32 cellular contexts compared by ENCODE assay signal in genomic region chr7:15925608-15926007, GRCh38.
DNase-seq lines count a peak whose midpoint lies in the region; ATAC-seq and TF ChIP-seq lines count a peak whose summit lies in the region.
"Had no signal": no experiment of that assay in that cellular context is flagged by ENCODE, and none has a peak within 500 bp of the region (broad histone marks: within the 10 kb centered on the region; RNA-seq: fewer than 3 reads in every experiment).

No MANE protein-coding gene starts in this region.

- H3K18ac ChIP-seq in IMR-90 (ENCODE audit: low read depth, low read length), result no peak overlapping the region

- H2AK5ac ChIP-seq in IMR-90 (ENCODE audit: low read depth, low read length), result no peak overlapping the region

- peak overlapping the region; percentile 39; the same call in 1 of the 3 replicates for H2BK15ac ChIP-seq in IMR-90 (ENCODE audit: low read depth, low read length)

- H3K4me2 ChIP-seq in IMR-90 (ENCODE audit: low read depth, low read length), result no peak overlapping the region
- H3K4me2 ChIP-seq: A549 had no signal

- H3K9me1 ChIP-seq in IMR-90 (ENCODE audit: insufficient read depth, low read length), result no peaks in the 10 kb centered on the region

- no peak overlapping the region for H2BK20ac ChIP-seq in IMR-90 (ENCODE audit: low read depth, low read length)

- H3K4me1 ChIP-seq in IMR-90 (ENCODE audit: control insufficient read depth, insufficient read depth, low read length), result peaks cover 3% of the 10 kb centered on the region; the same call in 1 of the 2 replicates
- H3K4me1 ChIP-seq in BE2C, result no peaks in the 10 kb centered on the region
- H3K4me1 ChIP-seq: A549, psoas muscle, testis had no signal

- dilution Hi-C loops in IMR-90 (cut with HindIII; ENCODE audit: low sequenced_read_pairs, unreplicated experiment), result no loop called here

- in situ Hi-C loops in IMR-90 (cut with MboI; ENCODE audit: low sequenced_read_pairs), result no loop called here

- H3K79me1 ChIP-seq in IMR-90 (ENCODE audit: low read depth in 1 of 2, low read length in 2 of 2), result no peaks in the 10 kb centered on the region

- TF ChIP-seq CTCF in IMR-90 (conservative IDR thresholded peaks at IDR 0.05; ENCODE audit: low read depth, low read length), result no peak
- TF ChIP-seq CTCF in BE2C (IDR thresholded peaks at IDR 0.05; ENCODE audit: low read depth, low read length), result no peak

- no CpG with 5 or more reads among the region's 1 CpG for WGBS in IMR-90 (ENCODE audit: extremely low coverage in 2 of 2, insufficient read length in 1 of 2), 2 experiments

- CTCF ChIA-PET in IMR-90 (lab: Yijun Ruan, JAX), result no interaction called here

- DNase-seq in IMR-90 (no peak), hippocampal formation (lab: John Stamatoyannopoulos, UW) (no peak), BE2C (no peak), Right ventricle myocardium inferior (ENCODE audit: missing footprints) (no peak)
- DNase-seq in NK-92 treated with Interleukin-12 subunit alpha and Interleukin-12 subunit beta, amount 100 ng/mL, for 24 hours (lab: John Stamatoyannopoulos, UW), result no peak
- DNase-seq: activated naive CD4-positive, alpha-beta T cell treated with anti-CD3 and anti-CD28 coated beads, Interleukin-2, amount 10 ng/mL, durations not matched to agents 7 days and 5 days; amniotic stem cell; CD4-positive, CD25-positive, alpha-beta regulatory T cell; cerebellar nuclear complex; dermis blood vessel endothelial cell; DND-41; endodermal cell; GF-D8; Karpas-422; NCI-H1436; NCI-H2081 treated with DMSO at 0.1 percent for 48 hours; NCI-H345; NCI-H69; psoas muscle; SHP77; stimulated activated naive CD4-positive, alpha-beta T cell; T-helper 2 cell; testis had no signal

- POLR2A ChIA-PET in IMR-90 (lab: Charles Lee; ENCODE audit: unreplicated experiment), result no interaction called here

- no peak overlapping the region for H3K56ac ChIP-seq in IMR-90 (ENCODE audit: extremely low read depth, insufficient read depth, low read length)

- H3K4ac ChIP-seq in IMR-90 (ENCODE audit: low read depth, low read length), result no peak overlapping the region

- no peak overlapping the region for H3K9ac ChIP-seq in IMR-90 (ENCODE audit: low read depth, low read length)

- H2BK120ac ChIP-seq in IMR-90 (ENCODE audit: low read depth, low read length), result no peak overlapping the region

- H3K9me3 ChIP-seq in IMR-90 (ENCODE audit: control insufficient read depth, insufficient read depth, low read length) (no peaks in the 10 kb centered on the region), BE2C (no peaks in the 10 kb centered on the region)
- H3K9me3 ChIP-seq: A549, psoas muscle, testis had no signal

- TF ChIP-seq POLR2A in IMR-90 (IDR thresholded peaks at IDR 0.05; ENCODE audit: low read depth, low read length), result no peak

- no peaks in the 10 kb centered on the region for H4K20me1 ChIP-seq in IMR-90 (ENCODE audit: insufficient read depth, low read length)

- ATAC-seq in GM18508 (IDR thresholded peaks at IDR 0.05; ENCODE audit: insufficient read depth, unreplicated experiment) (peak; percentile 72), GM21717 (IDR thresholded peaks at IDR 0.05; ENCODE audit: unreplicated experiment) (peak; percentile 87), HG02870 (IDR thresholded peaks at IDR 0.05; ENCODE audit: unreplicated experiment) (peak; percentile 69), IMR-90 (ENCODE audit: low read depth) (no peak), Right ventricle myocardium inferior (no peak)
- ATAC-seq: A549; HCT116; left lobe of liver; natural killer cell treated with Interleukin-12 subunit alpha and Interleukin-12 subunit beta and Interleukin-15 and Interleukin-18, amount 100 ng/mL, for 72 hours; Panc1; psoas muscle had no signal

- H3K36me3 ChIP-seq in IMR-90 (ENCODE audit: control insufficient read depth, insufficient read depth, low read length), result no peaks in the 10 kb centered on the region
- H3K36me3 ChIP-seq in BE2C, result no peaks in the 10 kb centered on the region

- no peak overlapping the region for H3K27ac ChIP-seq in IMR-90 (ENCODE audit: insufficient read depth, low read length)
- H3K27ac ChIP-seq: A549, HL-60, psoas muscle, testis had no signal

- no peak overlapping the region for H2BK5ac ChIP-seq in IMR-90 (ENCODE audit: low read depth, low read length, poor library complexity, severe bottlenecking)

- no peak overlapping the region for H3K14ac ChIP-seq in IMR-90 (replicated peaks; ENCODE audit: low read depth, low read length)

- H2AFZ ChIP-seq in IMR-90 (replicated peaks; ENCODE audit: low read length, poor library complexity), result no peak overlapping the region

- intact Hi-C loops in IMR-90 (cut with micrococcal nuclease) (no loop called here), Right ventricle myocardium inferior (cut with DNase I) (no loop called here)

- H3K4me3 ChIP-seq in IMR-90 (ENCODE audit: insufficient read depth, low read depth, low read length) (no peak overlapping the region), BE2C (ENCODE audit: low read depth, low read length) (no peak overlapping the region)
- H3K4me3 ChIP-seq: A549, psoas muscle, testis had no signal

- H3K23ac ChIP-seq in IMR-90 (ENCODE audit: low read depth, low read length), result no peak overlapping the region

- H3K27me3 ChIP-seq in IMR-90 (ENCODE audit: control insufficient read depth, insufficient read depth, low read length), result no peaks in the 10 kb centered on the region
- no peaks in the 10 kb centered on the region for H3K27me3 ChIP-seq in BE2C
- H3K27me3 ChIP-seq: testis had no signal

- no TSS peak for BruUV-seq in IMR-90 (replicated peaks; lab: Mats Ljungman, UMichigan)

- H4K5ac ChIP-seq in IMR-90 (ENCODE audit: low read depth, low read length), result no peak overlapping the region

- no peak overlapping the region for H2AK9ac ChIP-seq in IMR-90 (replicated peaks; ENCODE audit: low read depth, low read length, poor library complexity)

- H4K8ac ChIP-seq in IMR-90 (ENCODE audit: low read depth in 2 of 2, low read length in 2 of 2), result no peak overlapping the region

- H4K91ac ChIP-seq in IMR-90 (ENCODE audit: insufficient read depth, low read depth, low read length), result no peak overlapping the region

- TF ChIP-seq RAD21 in IMR-90 (IDR thresholded peaks at IDR 0.05; ENCODE audit: low read length), result no peak

TF ChIP-seq in IMR-90, 13 proteins besides CTCF, POLR2A, EP300 and RAD21:
- TF ChIP-seq CEBPB (IDR thresholded peaks at IDR 0.05; ENCODE audit: low read depth, low read length) (no peak), FOS (IDR thresholded peaks at IDR 0.05; ENCODE audit: low read depth, low read length) (no peak), USF2 (IDR thresholded peaks at IDR 0.05; ENCODE audit: low read depth, low read length) (no peak), ELK1 (IDR thresholded peaks at IDR 0.05; ENCODE audit: borderline replicate concordance, low read depth, low read length) (no peak), RCOR1 (IDR thresholded peaks at IDR 0.05; ENCODE audit: insufficient replicate concordance, low read length) (no peak), CHD1 (IDR thresholded peaks at IDR 0.05; ENCODE audit: low read depth, low read length) (no peak), NFE2L2 (IDR thresholded peaks at IDR 0.05; ENCODE audit: low read depth, low read length) (no peak), MXI1 (IDR thresholded peaks at IDR 0.05; ENCODE audit: borderline replicate concordance, low read depth, low read length) (no peak), MAZ (IDR thresholded peaks at IDR 0.05; ENCODE audit: borderline replicate concordance, low read depth, low read length) (no peak), RFX5 (IDR thresholded peaks at IDR 0.05; ENCODE audit: low read depth, low read length) (no peak), MAFK (IDR thresholded peaks at IDR 0.05; ENCODE audit: low read depth, low read length) (no peak), SMC3 (IDR thresholded peaks at IDR 0.05; ENCODE audit: low read depth, low read length) (no peak), BHLHE40 (IDR thresholded peaks at IDR 0.05; ENCODE audit: low read depth, low read length) (no peak)

Comparison
In these comparisons a context has a peak if more than half of its experiments do, and no peak if none do; other contexts are left out.
1. ATAC-seq: peak in GM18508 (single experiment), GM21717 (single experiment) and HG02870 (single experiment); none in IMR-90 (single experiment) and Right ventricle myocardium inferior (single experiment).